16 cellular contexts compared by ENCODE assay signal in genomic region chr11:30465623-30466022, GRCh38.
DNase-seq lines count a peak whose midpoint lies in the region; ATAC-seq and TF ChIP-seq lines count a peak whose summit lies in the region.
"Had no signal": no experiment of that assay in that cellular context is flagged by ENCODE, and none has a peak within 500 bp of the region (broad histone marks: within the 10 kb centered on the region; RNA-seq: fewer than 3 reads in every experiment).

No MANE protein-coding gene starts in this region.

- ATAC-seq in GM19035 (IDR thresholded peaks at IDR 0.05; ENCODE audit: unreplicated experiment) (peak; percentile 49), HG03354 (IDR thresholded peaks at IDR 0.05; ENCODE audit: poor library complexity, severe bottlenecking, unreplicated experiment) (no peak)
- peak; percentile 53 for ATAC-seq in stimulated activated memory B cell treated with anti-CD40 and anti-IgM and Interleukin-4, amounts not matched to agents 10 μg/mL and 1 μg/mL and 100 μg/mL, for 72 hours
- ATAC-seq: GM23338, HCT116 had no signal

- H3K27ac Mint-ChIP-seq in stimulated activated memory B cell treated with anti-CD40 and anti-IgM and Interleukin-4, amounts not matched to agents 10 μg/mL and 1 μg/mL and 100 μg/mL, for 72 hours = no peak overlapping the region
- H3K27ac Mint-ChIP-seq: CD4-positive, CD25-positive, alpha-beta regulatory T cell; CD8-positive, alpha-beta memory T cell; GM23338 had no signal

- WGBS in transverse colon (ENCODE audit: low coverage in 1 of 2), 2 donors = 71 to 75% methylated on average over 1 of the region's 1 CpG

- H3K4me3 ChIP-seq in HEK293 (ENCODE audit: low read depth, low read length) = no peak overlapping the region
- no peak overlapping the region for H3K4me3 ChIP-seq in transverse colon
- H3K4me3 ChIP-seq: GM23338 had no signal

- H3K4me1 ChIP-seq in HEK293 (ENCODE audit: control insufficient read depth, insufficient read depth, low read length) (0 out of 2 replicates have a peak, but pooled peaks cover 2% of the 10 kb centered on the region), transverse colon (no peaks in the 10 kb centered on the region)
- H3K4me1 ChIP-seq: BE2C had no signal

- CTCF ChIA-PET in HEK293 (lab: Yijun Ruan, JAX) = no interaction called here

- H3K27me3 ChIP-seq in transverse colon = no peaks in the 10 kb centered on the region
- H3K27me3 ChIP-seq: BE2C had no signal

- no peaks in the 10 kb centered on the region for H3K36me3 ChIP-seq in HEK293 (ENCODE audit: control insufficient read depth in 2 of 2, insufficient read depth in 1 of 2, low read length in 2 of 2)
- H3K36me3 ChIP-seq in transverse colon = no peaks in the 10 kb centered on the region
- H3K36me3 ChIP-seq: BE2C had no signal

- H3K27ac ChIP-seq in HEK293 (ENCODE audit: extremely low read depth, low read depth, low read length) (no peak overlapping the region), transverse colon (no peak overlapping the region)

- no peak overlapping the region for H3K4me3 Mint-ChIP-seq in stimulated activated memory B cell treated with anti-CD40 and anti-IgM and Interleukin-4, amounts not matched to agents 10 μg/mL and 1 μg/mL and 100 μg/mL, for 72 hours
- H3K4me3 Mint-ChIP-seq: CD4-positive, CD25-positive, alpha-beta regulatory T cell; CD8-positive, alpha-beta memory T cell; GM23338 had no signal

- H3K27me3 Mint-ChIP-seq in stimulated activated memory B cell treated with anti-CD40 and anti-IgM and Interleukin-4, amounts not matched to agents 10 μg/mL and 1 μg/mL and 100 μg/mL, for 72 hours = no peaks in the 10 kb centered on the region
- H3K27me3 Mint-ChIP-seq: CD4-positive, CD25-positive, alpha-beta regulatory T cell; CD8-positive, alpha-beta memory T cell had no signal

- in situ Hi-C loops in transverse colon (cut with MboI; ENCODE audit: low pct_ligation_motif_present in 1 of 4, low pct_unique_long_range_greater_than_20kb in 1 of 4, low sequenced_read_pairs in 3 of 4) = no loop called here

- no peaks in the 10 kb centered on the region for H3K9me3 Mint-ChIP-seq in stimulated activated memory B cell treated with anti-CD40 and anti-IgM and Interleukin-4, amounts not matched to agents 10 μg/mL and 1 μg/mL and 100 μg/mL, for 72 hours
- H3K9me3 Mint-ChIP-seq: CD8-positive, alpha-beta memory T cell; GM23338 had no signal

- no peak for TF ChIP-seq POLR2A in transverse colon (IDR thresholded peaks at IDR 0.05)

- H3K9me3 ChIP-seq in HEK293 (ENCODE audit: control insufficient read depth, insufficient read depth, low read depth, low read length) (no peaks in the 10 kb centered on the region), transverse colon (no peaks in the 10 kb centered on the region)
- H3K9me3 ChIP-seq: BE2C had no signal

- H3K4me1 Mint-ChIP-seq in stimulated activated memory B cell treated with anti-CD40 and anti-IgM and Interleukin-4, amounts not matched to agents 10 μg/mL and 1 μg/mL and 100 μg/mL, for 72 hours = no peaks in the 10 kb centered on the region
- H3K4me1 Mint-ChIP-seq: CD4-positive, CD25-positive, alpha-beta regulatory T cell had no signal

- H3K36me3 Mint-ChIP-seq in stimulated activated memory B cell treated with anti-CD40 and anti-IgM and Interleukin-4, amounts not matched to agents 10 μg/mL and 1 μg/mL and 100 μg/mL, for 72 hours = no peaks in the 10 kb centered on the region
- H3K36me3 Mint-ChIP-seq: CD4-positive, CD25-positive, alpha-beta regulatory T cell; CD8-positive, alpha-beta memory T cell had no signal

- DNase-seq in transverse colon = no peak
- no peak for DNase-seq in D341Med (ENCODE audit: low spot score)
- DNase-seq: ACHN; BE2C; C1 segment of cervical spinal cord; CD4-positive, CD25-positive, alpha-beta regulatory T cell; CD8-positive, alpha-beta memory T cell; COR-L47; H7; KG1 had no signal

- POLR2A ChIA-PET in HEK293 (lab: Yijun Ruan, JAX) = no interaction called here

- intact Hi-C loops in transverse colon (cut with DNase I; ENCODE audit: low total_unique reads) = no loop called here

- TF ChIP-seq EP300 in transverse colon (IDR thresholded peaks at IDR 0.05; ENCODE audit: low read depth) = no peak

- no peak for TF ChIP-seq CTCF in HEK293 (tag by site-specific recombination; IDR thresholded peaks at IDR 0.05)
- TF ChIP-seq CTCF in transverse colon (IDR thresholded peaks at IDR 0.05) = no peak

TF ChIP-seq in HEK293, 187 proteins besides CTCF, POLR2A, EP300 and RAD21:
- TF ChIP-seq ZNF488 (tag by site-specific recombination; IDR thresholded peaks at IDR 0.05) (no peak), ZNF133 (tag by site-specific recombination; IDR thresholded peaks at IDR 0.05) (0 out of 2 replicates have a peak, but pooled peaks have one; percentile 17)
